Comparison of ENCODE assay signal across 20 cellular contexts in genomic region chr2:23826771-23827170, GRCh38.
DNase-seq lines count a peak whose midpoint lies in the region; ATAC-seq and TF ChIP-seq lines count a peak whose summit lies in the region.
"Had no signal": no experiment of that assay in that cellular context is flagged by ENCODE, and none has a peak within 500 bp of the region (broad histone marks: within the 10 kb centered on the region; RNA-seq: fewer than 3 reads in every experiment).

No MANE protein-coding gene starts in this region.

- intact Hi-C loops in CD14-positive monocyte (cut with micrococcal nuclease): loop anchor here (5.0 kb wide), 1 partner anchor 256 kb away; the partner anchor contains the start of gene TP53I3 (in 2 of the 2)
- intact Hi-C loops in thyroid gland (cut with DNase I): loop anchor here (10.0 kb wide), 1 partner anchor 258 kb away; the partner anchor contains the start of gene TP53I3

- TF ChIP-seq POLR2A in thyroid gland (IDR thresholded peaks at IDR 0.05): no peak

- no peaks in the 10 kb centered on the region for H3K4me1 ChIP-seq in thyroid gland
- H3K4me1 ChIP-seq: pancreas had no signal

- no peak for TF ChIP-seq CTCF in CD14-positive monocyte (IDR thresholded peaks at IDR 0.05)
- TF ChIP-seq CTCF in thyroid gland (IDR thresholded peaks at IDR 0.05): no peak

- H3K36me3 ChIP-seq in thyroid gland: peaks cover 7 to 8% of the 10 kb centered on the region in 2 donors

- H3K27me3 Mint-ChIP-seq in CD14-positive monocyte (ENCODE audit: low read depth in 3 of 3) (no peaks in the 10 kb centered on the region), memory B cell (no peaks in the 10 kb centered on the region)
- no peaks in the 10 kb centered on the region for H3K27me3 Mint-ChIP-seq in activated naive CD8-positive, alpha-beta T cell treated with anti-CD3 and anti-CD28 coated beads for 36 hours
- H3K27me3 Mint-ChIP-seq: T-helper 17 cell had no signal

- peak overlapping the region in 5 of 7 donors; percentile 2 to 51 (median 22) for H3K27ac Mint-ChIP-seq in CD14-positive monocyte
- H3K27ac Mint-ChIP-seq in activated naive CD8-positive, alpha-beta T cell treated with anti-CD3 and anti-CD28 coated beads for 36 hours: peak overlapping the region; percentile 42
- H3K27ac Mint-ChIP-seq in memory B cell: peak overlapping the region; percentile 45
- H3K27ac Mint-ChIP-seq: activated naive CD4-positive, alpha-beta T cell treated with anti-CD3 and anti-CD28 coated beads, Interleukin-2, amount 50 U/mL, for 72 hours; CD8-positive, alpha-beta T cell; nephron had no signal

- DNase-seq in CD14-positive monocyte (ENCODE audit: low spot score): no peak
- peak; percentile 56 for DNase-seq in DMS79 treated with DMSO at 0.1 percent for 48 hours (lab: John Stamatoyannopoulos, UW)
- no peak for DNase-seq in activated naive CD8-positive, alpha-beta T cell treated with anti-CD3 and anti-CD28 coated beads for 36 hours
- DNase-seq in memory B cell (ENCODE audit: low spot score in 2 of 2): no peak
- no peak for DNase-seq in thyroid gland
- no peak for DNase-seq in dedifferentiated amniotic fluid mesenchymal stem cell (ENCODE audit: extremely low spot score)
- no peak for DNase-seq in germinal center (ENCODE audit: low spot score)
- DNase-seq: CD8-positive, alpha-beta T cell; effector CD4-positive, alpha-beta T cell; erythroblast; foreskin fibroblast; H9; NCI-H526 treated with DMSO at 0.1 percent for 48 hours; pancreas; stimulated activated CD4-positive, alpha-beta T cell treated with anti-CD3 and anti-CD28 coated beads, Interleukin-2, amount 100 ng/mL, for 24 hours; T-helper 17 cell had no signal

- H3K4me3 ChIP-seq in thyroid gland (replicated peaks in 1 of 3): no peak overlapping the region
- H3K4me3 ChIP-seq: pancreas, SK-N-MC, smooth muscle cell had no signal

- peaks cover 14% of the 10 kb centered on the region for H3K4me1 Mint-ChIP-seq in CD14-positive monocyte
- peaks cover 14% of the 10 kb centered on the region for H3K4me1 Mint-ChIP-seq in activated naive CD8-positive, alpha-beta T cell treated with anti-CD3 and anti-CD28 coated beads for 36 hours
- H3K4me1 Mint-ChIP-seq in memory B cell: peaks cover 2% of the 10 kb centered on the region
- H3K4me1 Mint-ChIP-seq: H9, nephron had no signal

- no peaks in the 10 kb centered on the region for H3K9me3 Mint-ChIP-seq in CD14-positive monocyte
- no peaks in the 10 kb centered on the region for H3K9me3 Mint-ChIP-seq in activated naive CD8-positive, alpha-beta T cell treated with anti-CD3 and anti-CD28 coated beads for 36 hours
- H3K9me3 Mint-ChIP-seq in memory B cell: no peaks in the 10 kb centered on the region
- H3K9me3 Mint-ChIP-seq: activated naive CD4-positive, alpha-beta T cell treated with anti-CD3 and anti-CD28 coated beads, Interleukin-2, amount 50 U/mL, for 72 hours; CD8-positive, alpha-beta T cell; H9; nephron had no signal

- H3K36me3 Mint-ChIP-seq in CD14-positive monocyte (peaks cover 42 to 51% of the 10 kb centered on the region in 2 donors), memory B cell (peaks cover 2% of the 10 kb centered on the region)
- no peaks in the 10 kb centered on the region for H3K36me3 Mint-ChIP-seq in activated naive CD8-positive, alpha-beta T cell treated with anti-CD3 and anti-CD28 coated beads for 36 hours
- H3K36me3 Mint-ChIP-seq: activated naive CD4-positive, alpha-beta T cell treated with anti-CD3 and anti-CD28 coated beads, Interleukin-2, amount 50 U/mL, for 72 hours had no signal

- ATAC-seq in memory B cell (ENCODE audit: low read depth): no peak
- ATAC-seq: CD8-positive, alpha-beta T cell; pancreas; T-helper 17 cell had no signal

- no peaks in the 10 kb centered on the region for H3K9me3 ChIP-seq in thyroid gland
- H3K9me3 ChIP-seq: pancreas had no signal

- H3K27me3 ChIP-seq in thyroid gland: no peaks in the 10 kb centered on the region
- H3K27me3 ChIP-seq: pancreas had no signal

- H3K27ac ChIP-seq in thyroid gland: no peak overlapping the region
- H3K27ac ChIP-seq: pancreas had no signal

- 92 to 94% methylated on average over 3 of the region's 3 CpGs for WGBS in thyroid gland, 2 donors

- H3K4me3 Mint-ChIP-seq in CD14-positive monocyte (no peak overlapping the region), memory B cell (no peak overlapping the region)
- no peak overlapping the region for H3K4me3 Mint-ChIP-seq in activated naive CD8-positive, alpha-beta T cell treated with anti-CD3 and anti-CD28 coated beads for 36 hours
- H3K4me3 Mint-ChIP-seq: CD8-positive, alpha-beta T cell; H9; nephron; T-helper 17 cell had no signal
